ENCODE assay signal across 9 cellular contexts in genomic region chr4:47771020-47771419, GRCh38.
"Had no signal": no experiment of that assay in that cellular context is flagged by ENCODE, and none has a peak within 500 bp of the region (broad histone marks: within the 10 kb centered on the region; RNA-seq: fewer than 3 reads in every experiment).

No MANE protein-coding gene starts in this region.

- H3K36me3 ChIP-seq: HAP-1 had no signal

- H3K27ac ChIP-seq: GM23248 had no signal

- H3K9me3 ChIP-seq: HAP-1 had no signal

- DNase-seq: GM23248, GOT3, H7, H9, HCEC 1CT, HFFc6 had no signal

- H3K4me1 ChIP-seq: HAP-1 had no signal

- H2AFZ ChIP-seq: GM23248, GM23338 had no signal

- H3K4me2 ChIP-seq: GM23338 had no signal

- ATAC-seq: GM23338, HCT116 had no signal

- H3K9ac ChIP-seq: GM23248 had no signal

- H3K4me3 ChIP-seq: GM23248, GM23338, HAP-1 had no signal
